Comparison of ENCODE assay signal across 20 cellular contexts in the genomic region with DNA sequence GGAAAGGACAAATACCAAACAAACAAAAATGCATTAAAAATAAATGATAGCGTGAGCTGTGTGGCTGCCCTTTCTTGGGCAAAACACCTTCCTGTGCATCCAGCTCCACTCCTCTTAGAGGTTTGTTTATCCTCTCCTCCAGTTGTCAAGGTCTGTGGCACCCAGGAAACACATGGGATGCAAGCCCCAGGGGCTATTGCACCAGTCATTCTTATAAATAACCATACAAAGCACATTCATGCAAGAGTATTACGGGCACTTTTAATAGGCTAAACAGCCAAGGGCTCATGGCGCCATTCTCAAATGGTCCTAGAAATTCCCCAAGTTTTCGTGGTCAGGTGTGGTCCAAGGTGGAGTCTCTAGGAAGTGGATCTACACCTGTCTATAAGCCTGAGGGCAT.
DNase-seq lines count a peak whose midpoint lies in the region; ATAC-seq and TF ChIP-seq lines count a peak whose summit lies in the region.
"Had no signal": no experiment of that assay in that cellular context is flagged by ENCODE, and none has a peak within 500 bp of the region (broad histone marks: within the 10 kb centered on the region; RNA-seq: fewer than 3 reads in every experiment).

No MANE protein-coding gene starts in this region.

- peaks cover 3% of the 10 kb centered on the region for H3K27me3 Mint-ChIP-seq in HFFc6 (ENCODE audit: insufficient read depth)

- no peak overlapping the region for H3K27ac ChIP-seq in esophagus muscularis mucosa (replicated peaks in 1 of 4)
- H3K27ac ChIP-seq: BLaER1 treated with 17β-estradiol and CSF1 and Interleukin-3, amounts not matched to agents 10 nM and 100 nM had no signal

- TF ChIP-seq EP300 in esophagus muscularis mucosa (IDR thresholded peaks at IDR 0.05): no peak

- H3K4me3 Mint-ChIP-seq in HFFc6: peak overlapping the region; percentile 50; the same call in 1 of the 2 replicates
- H3K4me3 Mint-ChIP-seq: CD4-positive, alpha-beta memory T cell had no signal

- H3K9me3 Mint-ChIP-seq in HFFc6: peaks cover 15% of the 10 kb centered on the region

- peak overlapping the region; percentile 20 for H3K9ac ChIP-seq in skeletal muscle satellite cell (ENCODE audit: low read depth, low read length)
- H3K9ac ChIP-seq: BLaER1 treated with 17β-estradiol and CSF1 and Interleukin-3, amounts not matched to agents 10 nM and 100 nM had no signal

- 92% methylated on average over 4 of the region's 4 CpGs for WGBS in esophagus muscularis mucosa

- peaks cover 24% of the 10 kb centered on the region for H3K36me3 Mint-ChIP-seq in HFFc6 (ENCODE audit: low read depth)
- H3K36me3 Mint-ChIP-seq: CD4-positive, alpha-beta memory T cell had no signal

- H3K27ac Mint-ChIP-seq in HFFc6: peak overlapping the region; percentile 79
- H3K27ac Mint-ChIP-seq: CD4-positive, alpha-beta memory T cell had no signal

- H3K4me3 ChIP-seq in esophagus muscularis mucosa: no peak overlapping the region
- no peak overlapping the region for H3K4me3 ChIP-seq in skeletal muscle satellite cell (ENCODE audit: low read length)
- H3K4me3 ChIP-seq: BLaER1 treated with 17β-estradiol and CSF1 and Interleukin-3, amounts not matched to agents 10 nM and 100 nM; MG63 had no signal

- no peak for DNase-seq in HFFc6
- DNase-seq in M059J (ENCODE audit: low read depth): peak; percentile 49
- DNase-seq in esophagus muscularis mucosa (ENCODE audit: extremely low spot score): peak; percentile 87
- DNase-seq in NCI-H146 treated with DMSO at 0.1 percent for 48 hours (lab: John Stamatoyannopoulos, UW; ENCODE audit: unreplicated experiment): no peak
- DNase-seq in putamen (ENCODE audit: low spot score): no peak
- DNase-seq: CD4-positive, alpha-beta memory T cell; DND-41; Kasumi-1; MG63; NCI-H1048; NCI-H1417 treated with DMSO at 0.1 percent for 48 hours; NCI-H187 treated with DMSO at 0.1 percent for 48 hours; NCI-H2107; NCI-H524; NCI-H82; Right ventricle myocardium superior; SW 1271 had no signal

- peaks cover 0 to 10% (median 4%) of the 10 kb centered on the region in 4 donors for H3K9me3 ChIP-seq in esophagus muscularis mucosa
- H3K9me3 ChIP-seq in skeletal muscle satellite cell (replicated peaks; ENCODE audit: low read length): no peaks in the 10 kb centered on the region

- H3K4me1 Mint-ChIP-seq in HFFc6 (ENCODE audit: low read depth): peaks cover 81% of the 10 kb centered on the region

- TF ChIP-seq POLR2A in esophagus muscularis mucosa (IDR thresholded peaks at IDR 0.05; ENCODE audit: low read depth): no peak

- H3K36me3 ChIP-seq in esophagus muscularis mucosa (no peaks in the 10 kb centered on the region), skeletal muscle satellite cell (ENCODE audit: insufficient read depth, low read length) (no peaks in the 10 kb centered on the region)

- H3K4me1 ChIP-seq in esophagus muscularis mucosa (peaks cover 0 to 6% (median 0%) of the 10 kb centered on the region in 4 donors), skeletal muscle satellite cell (ENCODE audit: control insufficient read depth, insufficient read depth, low read length) (peaks cover 53% of the 10 kb centered on the region)

- intact Hi-C loops in esophagus muscularis mucosa (cut with DNase I): no loop called here

- no peak for ATAC-seq in GM18909 (IDR thresholded peaks at IDR 0.05; ENCODE audit: poor library complexity, unreplicated experiment)

- peak overlapping the region; percentile 76 for H3K4me2 ChIP-seq in skeletal muscle satellite cell (ENCODE audit: low read length)
- H3K4me2 ChIP-seq: BLaER1 treated with 17β-estradiol and CSF1 and Interleukin-3, amounts not matched to agents 10 nM and 100 nM had no signal

- no peaks in the 10 kb centered on the region for H3K27me3 ChIP-seq in esophagus muscularis mucosa
- H3K27me3 ChIP-seq in skeletal muscle satellite cell (ENCODE audit: control insufficient read depth, insufficient read depth, low read length): no peaks in the 10 kb centered on the region
- H3K27me3 ChIP-seq: BLaER1 treated with 17β-estradiol and CSF1 and Interleukin-3, amounts not matched to agents 10 nM and 100 nM; MG63 had no signal

- no peak for TF ChIP-seq CTCF in HFFc6 (IDR thresholded peaks at IDR 0.05)
- TF ChIP-seq CTCF in esophagus muscularis mucosa (IDR thresholded peaks at IDR 0.05): no peak

Comparison
In these comparisons a context has a peak if more than half of its experiments do, and no peak if none do; other contexts are left out.
1. DNase-seq: peak in M059J (single experiment) and esophagus muscularis mucosa (single experiment); none in HFFc6 (single experiment), NCI-H146 treated with DMSO at 0.1 percent for 48 hours (single experiment) and putamen (single experiment).